ENCODE assay signal across 25 cellular contexts in the genomic region with DNA sequence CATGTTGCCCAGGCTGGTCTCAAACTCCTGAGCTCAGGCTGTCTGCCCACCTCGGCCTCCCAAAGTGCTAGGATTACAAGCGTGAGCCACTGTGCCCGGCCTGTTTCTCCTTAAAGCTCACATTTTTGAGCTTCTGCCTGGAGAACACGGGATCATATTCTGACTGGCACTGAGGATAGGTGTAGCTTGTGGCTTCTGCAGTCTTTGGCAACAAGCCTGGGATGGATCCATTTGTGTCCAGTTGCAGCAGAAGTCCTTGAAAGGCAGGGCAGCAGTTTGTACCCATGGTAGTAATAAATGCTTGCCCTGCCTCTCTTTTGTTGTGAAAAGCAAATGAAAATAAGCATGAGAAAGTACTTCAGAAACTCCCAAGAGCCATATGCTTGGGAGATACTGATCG. TPM values are rescaled to one million over a fixed set of nuclear protein-coding genes. Genes with fewer than 3 reads are reported as not detected.
A peak's percentile ranks its signal among the peaks of the same experiment; 100 is the strongest.
DNase-seq lines count a peak whose midpoint lies in the region; ATAC-seq, FAIRE-seq and TF ChIP-seq lines count a peak whose summit lies in the region.
"Had no signal": no experiment of that assay in that cellular context is flagged by ENCODE, and none has a peak within 500 bp of the region (broad histone marks: within the 10 kb centered on the region; RNA-seq: fewer than 3 reads in every experiment).

No MANE protein-coding gene starts in this region.

- H3K9me3 ChIP-seq in K562 (replicated peaks; ENCODE audit: control insufficient read depth, insufficient read depth, low read depth, low read length): no peaks in the 10 kb centered on the region
- H3K9me3 ChIP-seq: A549; BE2C; BLaER1 treated with 17β-estradiol and CSF1 and Interleukin-3, amounts not matched to agents 10 nM and 100 nM had no signal

- H3K9me1 ChIP-seq in K562 (ENCODE audit: control insufficient read depth, insufficient read depth, low read length): no peaks in the 10 kb centered on the region

- H3K79me2 ChIP-seq in K562 (ENCODE audit: control insufficient read depth, insufficient read depth, low read length): peaks cover 22% of the 10 kb centered on the region

- WGBS in K562 (ENCODE audit: insufficient coverage, low coverage, missing lambda C conversion rate): 49% methylated on average over 5 of the region's 5 CpGs

- no peak for TF ChIP-seq POLR2A in K562 (conservative IDR thresholded peaks at IDR 0.05)

- no peak overlapping the region for H3K4me3 ChIP-seq in K562
- H3K4me3 ChIP-seq: A549; BLaER1 treated with 17β-estradiol and CSF1 and Interleukin-3, amounts not matched to agents 10 nM and 100 nM; GM12878 had no signal

- no peak for TF ChIP-seq RAD21 in K562 (CRISPR knock-in tag; conservative IDR thresholded peaks at IDR 0.05 in 1 of 2, IDR thresholded peaks at IDR 0.05 in 1 of 2)

- peaks cover 4% of the 10 kb centered on the region; the same call in 1 of the 3 replicates for H3K36me3 ChIP-seq in K562 (ENCODE audit: control insufficient read depth, insufficient read depth, low read length)
- H3K36me3 ChIP-seq: BE2C had no signal

- peak overlapping the region; percentile 56 for H3K4me3 Mint-ChIP-seq in neural crest cell
- H3K4me3 Mint-ChIP-seq in T-cell: no peak overlapping the region

- TF ChIP-seq EP300 in K562 (IDR thresholded peaks at IDR 0.05; ENCODE audit: low read length): no peak

- ATAC-seq in K562 (no peak), T-cell (replicated peaks in 1 of 4) (no peak), GM21390 (IDR thresholded peaks at IDR 0.05; ENCODE audit: unreplicated experiment) (no peak)
- ATAC-seq: A549, GM12878 had no signal

- FAIRE-seq in K562 (lab: Jason Lieb, UNC) (no peak), urothelium cell line (lab: Jason Lieb, UNC) (no peak)
- FAIRE-seq: A549, D721Med, GM12878, H54 had no signal

- H3K4me1 ChIP-seq in K562 (replicated peaks in 1 of 2; ENCODE audit: control insufficient read depth in 2 of 2, insufficient read depth in 2 of 2, low read length in 2 of 2): peaks cover 18 to 35% of the 10 kb centered on the region in 2 experiments; a peak in 4 of 5 replicates
- H3K4me1 ChIP-seq: BE2C had no signal

- no peak for TF ChIP-seq CTCF in K562 (IDR thresholded peaks at IDR 0.05 in 2 of 3, conservative IDR thresholded peaks at IDR 0.05 in 1 of 3; ENCODE audit: insufficient read depth in 2 of 3, low read depth in 1 of 3, low read length in 3 of 3)
- no peak for TF ChIP-seq CTCF in neural crest cell (conservative IDR thresholded peaks at IDR 0.05)

- POLR2A ChIA-PET in K562 (lab: Yijun Ruan, JAX): interaction anchor here (0.6 to 1.0 kb wide), 5 partner anchors 8 to 68 kb away, joined by 3 read pairs; partner anchors contain the start of genes NMRAL1 and PAM16
- POLR2A ChIA-PET in T-cell (lab: Charles Lee): interaction anchor here in 1 of 2 donors (1.1 kb wide), 1 partner anchor 15 kb away, joined by 3 read pairs; no protein-coding TSS in a partner anchor

- no peak overlapping the region for H3K4me2 ChIP-seq in K562 (ENCODE audit: insufficient read depth, low read length)
- H3K4me2 ChIP-seq: A549 had no signal

- H3K27me3 ChIP-seq in K562 (ENCODE audit: control insufficient read depth in 2 of 2, insufficient read depth in 2 of 2, low read length in 2 of 2): no peaks in the 10 kb centered on the region
- H3K27me3 ChIP-seq: BE2C; BLaER1 treated with 17β-estradiol and CSF1 and Interleukin-3, amounts not matched to agents 10 nM and 100 nM had no signal

- in situ Hi-C loops in K562 (cut with MboI): no loop called here

- intact Hi-C loops in K562 (cut with micrococcal nuclease): loop anchor here (10.0 kb wide), 1 partner anchor 535 kb away; the partner anchor contains the start of gene SEC14L5

- peaks cover 14% of the 10 kb centered on the region for H4K20me1 ChIP-seq in K562 (replicated peaks; ENCODE audit: control insufficient read depth, insufficient read depth, low read length)

- peaks cover 8% of the 10 kb centered on the region for H3K27me3 Mint-ChIP-seq in neural crest cell (ENCODE audit: low read depth)
- no peaks in the 10 kb centered on the region for H3K27me3 Mint-ChIP-seq in T-cell
- H3K27me3 Mint-ChIP-seq: CD4-positive, alpha-beta T cell; CD8-positive, alpha-beta memory T cell had no signal

- peak; percentile 4 for DNase-seq in OCI-M1 (lab: John Stamatoyannopoulos, UW)
- no peak for DNase-seq in K562 (ENCODE audit: extremely low read depth in 1 of 4, low spot score in 3 of 4)
- no peak for DNase-seq in neural crest cell (ENCODE audit: low read depth, low spot score)
- DNase-seq in NCI-H748 (lab: John Stamatoyannopoulos, UW; ENCODE audit: unreplicated experiment): no peak
- no peak for DNase-seq in T-cell
- no peak for DNase-seq in urothelium cell line (ENCODE audit: low spot score)
- DNase-seq: 8988T; ACHN; AML-193; BE2C; CD4-positive, alpha-beta T cell; CD8-positive, alpha-beta memory T cell; DMS 273 treated with DMSO at 0.1 percent for 48 hours; DMS79; EL; GDM1; GOT3; HCEC 1CT had no signal

- peak overlapping the region in 1 of 2 experiments; percentile 3; a peak in 1 of 4 replicates for H3K9ac ChIP-seq in K562 (ENCODE audit: insufficient read depth in 1 of 2, low read depth in 2 of 2, low read length in 2 of 2)
- H3K9ac ChIP-seq: BLaER1 treated with 17β-estradiol and CSF1 and Interleukin-3, amounts not matched to agents 10 nM and 100 nM had no signal

- H3K27ac Mint-ChIP-seq in neural crest cell (ENCODE audit: unreplicated experiment): no peak overlapping the region
- H3K27ac Mint-ChIP-seq in T-cell: no peak overlapping the region

- no peak overlapping the region for H3K27ac ChIP-seq in K562 (ENCODE audit: extremely low read depth, low read depth, low read length)
- H3K27ac ChIP-seq: A549; BLaER1 treated with 17β-estradiol and CSF1 and Interleukin-3, amounts not matched to agents 10 nM and 100 nM had no signal

- H3K4me1 Mint-ChIP-seq in neural crest cell (peaks cover 12% of the 10 kb centered on the region), T-cell (peaks cover 14 to 17% (median 17%) of the 10 kb centered on the region in 3 donors)

- H3K36me3 Mint-ChIP-seq in neural crest cell (ENCODE audit: low read depth) (no peaks in the 10 kb centered on the region), T-cell (no peaks in the 10 kb centered on the region)

- H3K9me3 Mint-ChIP-seq in neural crest cell (no peaks in the 10 kb centered on the region), T-cell (no peaks in the 10 kb centered on the region)
- H3K9me3 Mint-ChIP-seq: CD14-positive monocyte; CD4-positive, alpha-beta T cell; CD8-positive, alpha-beta memory T cell had no signal

- CTCF ChIA-PET in K562 (lab: Yijun Ruan, JAX; ENCODE audit: low intra/inter-chr PET ratio): no interaction called here
- CTCF ChIA-PET in T-cell (lab: Charles Lee): no interaction called here

- H2AFZ ChIP-seq in K562 (ENCODE audit: low read depth, low read length): peak overlapping the region; percentile 68

- no TSS peak for BruUV-seq in K562 (replicated peaks; lab: Mats Ljungman, UMichigan)

RNA-seq across cellular contexts. Expression of gene CORO7, which starts 3.0 kb away (rescaled TPM):
- 91.2 and 301 TPM in 2 replicates for total RNA-seq in K562 (2011; cell fraction: chromatin; rRNA removed; ENCODE audit: low replicate concordance)
- 159 and 160 TPM in 2 replicates for total RNA-seq in K562 (2011; cell fraction: nucleolus; rRNA removed)
- total RNA-seq in K562 (2011; cell fraction: nucleoplasm; rRNA removed): 112 and 116 TPM in 2 replicates
- 30.5 and 37.8 TPM in 2 replicates for total RNA-seq in K562 (2014; rRNA removed)
- total RNA-seq in K562 (2014; rRNA removed; fragmentation: Illumina TruSeq; extraction: Trizol): 6.9 and 8.5 TPM in 2 replicates
- total RNA-seq in K562 (2015; rRNA removed; fragmentation: Illumina TruSeq; extraction: Trizol): 18.7 and 21.0 TPM in 2 replicates
- 67.0 and 77.2 TPM in 2 replicates for total RNA-seq in K562 (2021)
- polyA plus RNA-seq in K562 (2011; rRNA removed): 15.4 and 35.9 TPM in 2 replicates
- 17.5 and 26.3 TPM in 2 replicates for polyA plus RNA-seq in K562 (2011; cell fraction: cytosol; rRNA removed)
- polyA plus RNA-seq in K562 (2011; cell fraction: nucleus; rRNA removed): 184 and 367 TPM in 2 replicates
- polyA plus RNA-seq in K562 (2012): 31.1 and 80.3 TPM in 2 replicates
- 21.6 and 29.6 TPM in 2 replicates for polyA plus RNA-seq in K562 (2014; fragmentation: Illumina TruSeq; extraction: Trizol)
- under 1 TPM; 0.45 to 0.51 TPM for polyA plus RNA-seq in K562 (2014; fragmentation: Nextera tagmentation; extraction: Ambion mirVana)
- 54.1 and 63.1 TPM in 2 replicates for polyA plus RNA-seq in K562 (2014; rRNA removed)
- polyA minus RNA-seq in K562 (2011; rRNA and poly(A)+ RNA removed): 11.1 and 17.7 TPM in 2 replicates
- polyA minus RNA-seq in K562 (2011; cell fraction: cytosol; rRNA and poly(A)+ RNA removed): 33.7 and 44.1 TPM in 2 replicates
- polyA minus RNA-seq in K562 (2011; cell fraction: nucleus; rRNA and poly(A)+ RNA removed): 52.4 and 63.5 TPM in 2 replicates
- 43.2 and 45.4 TPM in 2 replicates for total RNA-seq in neural crest cell
- total RNA-seq in T-cell: 100 to 1,000 TPM; 213 to 675 (median 230) TPM

RNA-seq across cellular contexts. Expression of gene DNAJA3, which starts 6.3 kb away (rescaled TPM):
- total RNA-seq in K562 (2011; cell fraction: chromatin; rRNA removed; ENCODE audit: low replicate concordance): 136 and 226 TPM in 2 replicates
- total RNA-seq in K562 (2011; cell fraction: nucleolus; rRNA removed): 126 and 149 TPM in 2 replicates
- total RNA-seq in K562 (2011; cell fraction: nucleoplasm; rRNA removed): 142 and 159 TPM in 2 replicates
- total RNA-seq in K562 (2014; rRNA removed) (105 and 143 TPM in 2 replicates), K562 (2014; rRNA removed; fragmentation: Illumina TruSeq; extraction: Trizol) (59.6 and 64.7 TPM in 2 replicates), K562 (2015; rRNA removed; fragmentation: Illumina TruSeq; extraction: Trizol) (77.0 and 78.4 TPM in 2 replicates), K562 (2021) (86.1 and 86.6 TPM in 2 replicates), neural crest cell (45.1 and 55.2 TPM in 2 replicates), T-cell (10 to 100 TPM; 37.7 to 73.8 (median 65.7) TPM)
- polyA plus RNA-seq in K562 (2011; rRNA removed) (67.0 and 79.0 TPM in 2 replicates), K562 (2014; fragmentation: Illumina TruSeq; extraction: Trizol) (80.0 and 88.3 TPM in 2 replicates), K562 (2014; fragmentation: Nextera tagmentation; extraction: Ambion mirVana) (10 to 100 TPM in 1 of 2 experiments, 1 to 10 TPM in 1; 8.1 to 14.1 TPM), K562 (2014; rRNA removed) (91.2 and 121 TPM in 2 replicates)
- 67.8 and 77.0 TPM in 2 replicates for polyA plus RNA-seq in K562 (2011; cell fraction: cytosol; rRNA removed)
- polyA plus RNA-seq in K562 (2011; cell fraction: nucleus; rRNA removed): 144 and 165 TPM in 2 replicates
- polyA plus RNA-seq in K562 (2012): 62.5 and 74.7 TPM in 2 replicates
- polyA minus RNA-seq in K562 (2011; rRNA and poly(A)+ RNA removed): 40.6 and 53.4 TPM in 2 replicates
- polyA minus RNA-seq in K562 (2011; cell fraction: cytosol; rRNA and poly(A)+ RNA removed): 33.4 and 38.2 TPM in 2 replicates
- 41.6 and 64.8 TPM in 2 replicates for polyA minus RNA-seq in K562 (2011; cell fraction: nucleus; rRNA and poly(A)+ RNA removed)

RNA-seq across cellular contexts. Expression of gene VASN, which starts 47.8 kb away (rescaled TPM):
- total RNA-seq in K562 (2011; cell fraction: chromatin; rRNA removed; ENCODE audit: low replicate concordance): 1.2 and 9.8 TPM in 2 replicates
- total RNA-seq in K562 (2011; cell fraction: nucleolus; rRNA removed): 10.1 and 15.2 TPM in 2 replicates
- 3.7 and 5.7 TPM in 2 replicates for total RNA-seq in K562 (2011; cell fraction: nucleoplasm; rRNA removed)
- total RNA-seq in K562 (2014; rRNA removed) (1.7 and 2.2 TPM in 2 replicates), K562 (2014; rRNA removed; fragmentation: Illumina TruSeq; extraction: Trizol) (0.06 and 0.07 TPM in 2 replicates), K562 (2015; rRNA removed; fragmentation: Illumina TruSeq; extraction: Trizol) (0.51 and 1.1 TPM in 2 replicates), K562 (2021) (2.4 and 2.5 TPM in 2 replicates), neural crest cell (0.91 and 1.2 TPM in 2 replicates), T-cell (under 1 TPM; 0.38 to 0.89 (median 0.56) TPM)
- polyA plus RNA-seq in K562 (2011; rRNA removed) (0.31 and 1.2 TPM in 2 replicates), K562 (2014; fragmentation: Illumina TruSeq; extraction: Trizol) (0.16 and 0.42 TPM in 2 replicates), K562 (2014; fragmentation: Nextera tagmentation; extraction: Ambion mirVana) (under 1 TPM in 1 of 2 experiments, not detected in 1; 0.01 TPM), K562 (2014; rRNA removed) (0.78 and 0.90 TPM in 2 replicates)
- 0.78 and 3.2 TPM in 2 replicates for polyA plus RNA-seq in K562 (2011; cell fraction: cytosol; rRNA removed)
- 1.2 and 2.6 TPM in 2 replicates for polyA plus RNA-seq in K562 (2011; cell fraction: nucleus; rRNA removed)
- 2.9 and 6.1 TPM in 2 replicates for polyA plus RNA-seq in K562 (2012)
- polyA minus RNA-seq in K562 (2011; rRNA and poly(A)+ RNA removed): 0.56 and 0.63 TPM in 2 replicates
- polyA minus RNA-seq in K562 (2011; cell fraction: cytosol; rRNA and poly(A)+ RNA removed): 1.1 and 2.8 TPM in 2 replicates
- polyA minus RNA-seq in K562 (2011; cell fraction: nucleus; rRNA and poly(A)+ RNA removed): 3.4 and 6.3 TPM in 2 replicates
- polyA plus RNA-seq: CD14-positive monocyte; CD8-positive, alpha-beta memory T cell had no signal

RNA-seq across cellular contexts. Expression of gene NMRAL1, which starts 55.0 kb away (rescaled TPM):
- 43.9 and 112 TPM in 2 replicates for total RNA-seq in K562 (2011; cell fraction: chromatin; rRNA removed; ENCODE audit: low replicate concordance)
- total RNA-seq in K562 (2011; cell fraction: nucleolus; rRNA removed): 97.0 and 99.2 TPM in 2 replicates
- total RNA-seq in K562 (2011; cell fraction: nucleoplasm; rRNA removed): 59.2 and 66.6 TPM in 2 replicates
- total RNA-seq in K562 (2014; rRNA removed) (111 and 116 TPM in 2 replicates), K562 (2014; rRNA removed; fragmentation: Illumina TruSeq; extraction: Trizol) (22.7 and 31.4 TPM in 2 replicates), K562 (2015; rRNA removed; fragmentation: Illumina TruSeq; extraction: Trizol) (62.5 and 66.7 TPM in 2 replicates), K562 (2021) (84.1 and 93.6 TPM in 2 replicates), neural crest cell (40.5 and 45.0 TPM in 2 replicates), T-cell (10 to 100 TPM; 50.1 to 79.1 (median 62.1) TPM)
- polyA plus RNA-seq in K562 (2011; rRNA removed) (51.1 and 59.7 TPM in 2 replicates), K562 (2014; fragmentation: Illumina TruSeq; extraction: Trizol) (63.2 and 88.3 TPM in 2 replicates), K562 (2014; fragmentation: Nextera tagmentation; extraction: Ambion mirVana) (10 to 100 TPM in 1 of 2 experiments, 1 to 10 TPM in 1; 6.3 to 16.8 TPM), K562 (2014; rRNA removed) (83.9 and 90.2 TPM in 2 replicates)
- polyA plus RNA-seq in K562 (2011; cell fraction: cytosol; rRNA removed): 105 and 154 TPM in 2 replicates
- 56.5 and 83.6 TPM in 2 replicates for polyA plus RNA-seq in K562 (2011; cell fraction: nucleus; rRNA removed)
- polyA plus RNA-seq in K562 (2012): 64.0 and 95.8 TPM in 2 replicates
- polyA minus RNA-seq in K562 (2011; rRNA and poly(A)+ RNA removed): 37.2 and 42.5 TPM in 2 replicates
- 39.4 and 52.3 TPM in 2 replicates for polyA minus RNA-seq in K562 (2011; cell fraction: cytosol; rRNA and poly(A)+ RNA removed)
- polyA minus RNA-seq in K562 (2011; cell fraction: nucleus; rRNA and poly(A)+ RNA removed): 24.5 and 26.7 TPM in 2 replicates

RNA-seq across cellular contexts. Expression of gene HMOX2, which starts 56.8 kb away (rescaled TPM):
- total RNA-seq in K562 (2011; cell fraction: chromatin; rRNA removed; ENCODE audit: low replicate concordance): 31.3 and 64.7 TPM in 2 replicates
- total RNA-seq in K562 (2011; cell fraction: nucleolus; rRNA removed): 39.3 and 41.4 TPM in 2 replicates
- total RNA-seq in K562 (2011; cell fraction: nucleoplasm; rRNA removed): 40.9 and 52.2 TPM in 2 replicates
- 78.6 and 84.7 TPM in 2 replicates for total RNA-seq in K562 (2014; rRNA removed)
- 43.9 and 50.4 TPM in 2 replicates for total RNA-seq in K562 (2014; rRNA removed; fragmentation: Illumina TruSeq; extraction: Trizol)
- total RNA-seq in K562 (2015; rRNA removed; fragmentation: Illumina TruSeq; extraction: Trizol): 60.0 and 66.7 TPM in 2 replicates
- 57.4 and 63.9 TPM in 2 replicates for total RNA-seq in K562 (2021)
- 55.5 and 55.8 TPM in 2 replicates for polyA plus RNA-seq in K562 (2011; rRNA removed)
- polyA plus RNA-seq in K562 (2011; cell fraction: cytosol; rRNA removed): 47.4 and 72.1 TPM in 2 replicates
- polyA plus RNA-seq in K562 (2011; cell fraction: nucleus; rRNA removed): 28.3 and 31.1 TPM in 2 replicates
- polyA plus RNA-seq in K562 (2012): 55.2 and 61.7 TPM in 2 replicates
- polyA plus RNA-seq in K562 (2014; fragmentation: Illumina TruSeq; extraction: Trizol): 62.8 and 71.3 TPM in 2 replicates
- polyA plus RNA-seq in K562 (2014; fragmentation: Nextera tagmentation; extraction: Ambion mirVana): 10 to 100 TPM; 26.8 to 46.3 TPM
- polyA plus RNA-seq in K562 (2014; rRNA removed): 87.4 and 88.1 TPM in 2 replicates
- polyA minus RNA-seq in K562 (2011; rRNA and poly(A)+ RNA removed): 43.3 and 52.3 TPM in 2 replicates
- polyA minus RNA-seq in K562 (2011; cell fraction: cytosol; rRNA and poly(A)+ RNA removed): 16.7 and 17.6 TPM in 2 replicates
- 13.6 and 15.0 TPM in 2 replicates for polyA minus RNA-seq in K562 (2011; cell fraction: nucleus; rRNA and poly(A)+ RNA removed)
- total RNA-seq in neural crest cell: 38.1 and 39.6 TPM in 2 replicates
- total RNA-seq in T-cell: 10 to 100 TPM; 49.1 to 74.4 (median 70.5) TPM
